ENCODE assay signal across 7 cellular contexts in the genomic region with DNA sequence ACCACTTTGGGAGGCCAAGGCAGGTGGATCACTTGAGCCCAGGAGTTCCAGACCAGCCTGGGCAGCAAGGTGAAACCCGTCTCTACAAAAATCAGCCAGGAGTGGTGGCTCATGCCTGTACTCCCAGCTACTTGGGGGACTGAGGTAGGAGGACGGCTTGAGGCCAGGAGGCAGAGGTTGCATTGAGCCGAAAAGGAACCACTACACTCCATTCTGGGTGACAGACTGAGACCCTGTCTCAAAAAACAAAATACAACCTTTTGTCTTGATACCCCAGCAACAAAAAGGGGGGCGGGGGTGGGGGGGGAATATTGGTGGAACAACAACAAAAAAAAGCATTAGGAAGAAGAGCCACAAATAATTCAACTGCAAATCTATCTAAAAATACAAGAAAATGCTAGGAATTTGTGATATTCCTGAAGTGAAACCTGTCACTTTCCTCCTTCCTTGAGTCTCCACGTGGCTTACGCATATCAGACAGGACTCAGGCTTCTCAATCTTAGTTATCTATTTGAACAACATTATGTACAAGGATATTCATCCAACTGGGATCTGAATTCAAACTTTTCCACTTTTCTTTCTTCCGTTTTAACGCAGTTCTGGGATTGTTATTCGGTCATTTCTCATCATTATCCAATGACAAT. TPM values are rescaled to one million over a fixed set of nuclear protein-coding genes. Genes with fewer than 3 reads are reported as not detected.
A peak's percentile ranks its signal among the peaks of the same experiment; 100 is the strongest.
DNase-seq lines count a peak whose midpoint lies in the region; TF ChIP-seq lines count a peak whose summit lies in the region.
"Had no signal": no experiment of that assay in that cellular context is flagged by ENCODE, and none has a peak within 500 bp of the region (broad histone marks: within the 10 kb centered on the region; RNA-seq: fewer than 3 reads in every experiment).

No MANE protein-coding gene starts in this region.

- DNase-seq in SIG-M5 treated with dmso at 0.1 percent for 504 hours (lab: John Stamatoyannopoulos, UW; ENCODE audit: unreplicated experiment) (peak; percentile 24), SIG-M5 (lab: John Stamatoyannopoulos, UW) (no peak), dermis blood vessel endothelial cell (peak; percentile 35), cortex of kidney (lab: John Stamatoyannopoulos, UW) (no peak), GM13977 (ENCODE audit: low spot score) (no peak)

- peak overlapping the region; percentile 78 for H3K4me2 ChIP-seq in skeletal muscle satellite cell (ENCODE audit: low read length)

- H3K9ac ChIP-seq in skeletal muscle satellite cell (ENCODE audit: low read depth, low read length) = peak overlapping the region; percentile 92

- in situ Hi-C loops in GM13977 (cut with MboI; ENCODE audit: low pct_unique_long_range_greater_than_20kb, low sequenced_read_pairs, unreplicated experiment) = no loop called here

- no peaks in the 10 kb centered on the region for H3K9me3 ChIP-seq in skeletal muscle satellite cell (replicated peaks; ENCODE audit: low read length)

- peaks cover 11% of the 10 kb centered on the region for H3K4me1 ChIP-seq in skeletal muscle satellite cell (ENCODE audit: control insufficient read depth, insufficient read depth, low read length)

- TF ChIP-seq CTCF in GM13977 (IDR thresholded peaks at IDR 0.05; ENCODE audit: extremely low read depth, insufficient read depth, missing control alignments) = no peak

- no peaks in the 10 kb centered on the region for H3K36me3 ChIP-seq in skeletal muscle satellite cell (ENCODE audit: insufficient read depth, low read length)

- H3K27me3 ChIP-seq in skeletal muscle satellite cell (ENCODE audit: control insufficient read depth, insufficient read depth, low read length) = no peaks in the 10 kb centered on the region

- H3K4me3 ChIP-seq in skeletal muscle satellite cell (ENCODE audit: low read length) = peak overlapping the region; percentile 68

RNA-seq across cellular contexts. Expression of gene R3HDM2, which starts 1.2 kb away (rescaled TPM):
- 8.8 and 9.8 TPM in 2 replicates for total RNA-seq in dermis blood vessel endothelial cell
- 9.0 and 11.9 TPM in 2 replicates for total RNA-seq in skeletal muscle satellite cell (2012; rRNA removed)

RNA-seq across cellular contexts. Expression of gene INHBC, which starts 5.0 kb away (rescaled TPM):
- not detected in 2 replicates for total RNA-seq in dermis blood vessel endothelial cell
- total RNA-seq in skeletal muscle satellite cell (2012; rRNA removed) = not detected in 2 replicates
- total RNA-seq: Daoy had no signal

RNA-seq across cellular contexts. Expression of gene INHBE, which starts 25.5 kb away (rescaled TPM):
- total RNA-seq in dermis blood vessel endothelial cell = not detected in 2 replicates
- 0.44 and 1.3 TPM in 2 replicates for total RNA-seq in skeletal muscle satellite cell (2012; rRNA removed)

RNA-seq across cellular contexts. Expression of gene GLI1, which starts 30.0 kb away (rescaled TPM):
- total RNA-seq in dermis blood vessel endothelial cell = 0.17 and 0.47 TPM in 2 replicates
- 0.44 and 0.76 TPM in 2 replicates for total RNA-seq in skeletal muscle satellite cell (2012; rRNA removed)

RNA-seq across cellular contexts. Expression of gene ARHGAP9, which starts 50.1 kb away (rescaled TPM):
- not detected in 2 replicates for total RNA-seq in dermis blood vessel endothelial cell
- total RNA-seq in skeletal muscle satellite cell (2012; rRNA removed) = 0.22 TPM in 1 of 2 replicates, not detected in the other

Comparison
In these comparisons a context has a peak if more than half of its experiments do, and no peak if none do; other contexts are left out.
1. DNase-seq: peak in SIG-M5 treated with dmso at 0.1 percent for 504 hours (single experiment) and dermis blood vessel endothelial cell (single experiment); none in SIG-M5 (single experiment), cortex of kidney (single experiment) and GM13977 (single experiment).